1 cellular context compared by ENCODE assay signal in genomic region chrX:119475389-119476101, GRCh38.
TF ChIP-seq lines count a peak whose summit lies in the region.

No MANE protein-coding gene starts in this region.

TF ChIP-seq in A549, 52 proteins besides CTCF, POLR2A, EP300 and RAD21 (continued from another document):
- TF ChIP-seq BCL3 (IDR thresholded peaks at IDR 0.05) (no peak), ZC3H11A (IDR thresholded peaks at IDR 0.05) (no peak)
TF ChIP-seq in A549: peak in this region for 0.
